Comparison of ENCODE assay signal across 7 cellular contexts in the genomic region with DNA sequence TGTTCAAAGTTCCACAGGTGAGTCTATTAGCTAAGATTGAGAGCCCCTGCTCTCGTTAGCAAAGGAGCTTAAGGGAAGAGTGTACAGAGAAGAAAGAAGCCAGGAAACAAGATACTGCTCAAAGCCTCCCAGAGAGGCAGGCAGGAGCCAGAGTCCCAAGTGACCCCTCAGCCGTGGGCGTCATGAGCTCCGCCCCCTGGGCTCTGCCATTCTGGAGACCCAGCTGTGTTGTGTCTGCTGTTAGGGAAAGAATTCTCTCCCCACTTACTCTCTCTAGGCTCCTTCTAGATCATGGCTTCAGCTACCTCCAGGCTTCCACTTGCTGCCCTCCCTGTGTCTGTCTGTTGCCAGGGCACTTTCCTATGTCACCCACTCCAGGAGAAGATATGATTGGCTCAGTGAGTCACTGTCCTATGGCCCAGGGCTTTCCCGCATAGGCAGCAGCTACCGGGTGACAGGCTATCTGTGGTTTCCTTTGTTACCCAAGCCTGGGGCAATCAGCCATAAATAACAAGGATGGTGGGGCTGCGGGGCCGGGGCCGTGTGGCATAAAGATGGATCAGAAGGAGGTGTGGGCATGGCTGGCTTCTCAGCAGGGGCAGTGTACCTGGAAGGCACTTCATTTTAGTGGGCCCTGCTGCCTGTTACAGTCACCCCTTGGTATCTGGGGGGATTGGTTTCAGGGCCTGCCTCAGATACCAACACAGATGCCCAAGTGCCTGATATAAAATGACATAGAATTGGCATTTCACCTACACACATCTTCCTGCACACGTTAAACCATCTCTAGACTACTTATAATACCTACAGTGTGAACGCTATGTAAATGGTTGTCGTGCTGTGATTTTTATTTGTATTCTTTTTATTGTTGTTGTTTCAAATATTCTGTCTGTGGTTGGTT.
DNase-seq lines count a peak whose midpoint lies in the region; ATAC-seq lines count a peak whose summit lies in the region.

No MANE protein-coding gene starts in this region.

- no peak overlapping the region for H3K23ac ChIP-seq in trophoblast cell (ENCODE audit: low read length)

- no peaks in the 10 kb centered on the region for H3K79me2 ChIP-seq in trophoblast cell (ENCODE audit: control insufficient read depth, insufficient read depth, low read length, poor library complexity)

- no peak overlapping the region for H3K4me3 ChIP-seq in trophoblast cell (ENCODE audit: low read depth, low read length)

- peaks cover 2% of the 10 kb centered on the region for H3K79me1 ChIP-seq in trophoblast cell (ENCODE audit: low read length)

- no peaks in the 10 kb centered on the region for H3K27me3 ChIP-seq in trophoblast cell (ENCODE audit: insufficient read depth, low read length)

- H3K4me2 ChIP-seq in trophoblast cell (ENCODE audit: low read length), result no peak overlapping the region

- H3K4me1 ChIP-seq in trophoblast cell (ENCODE audit: control insufficient read depth in 1 of 2, insufficient read depth in 2 of 2, low read length in 2 of 2), result peaks cover 5 to 11% of the 10 kb centered on the region in 2 experiments

- ATAC-seq in HG02981 (IDR thresholded peaks at IDR 0.05; ENCODE audit: unreplicated experiment) (no peak), HG02763 (IDR thresholded peaks at IDR 0.05; ENCODE audit: unreplicated experiment) (no peak)

- no peaks in the 10 kb centered on the region for H3K9me3 ChIP-seq in trophoblast cell (ENCODE audit: insufficient read depth, low read depth, low read length)

- no peak overlapping the region for H2BK120ac ChIP-seq in trophoblast cell (ENCODE audit: insufficient read depth, low read length, poor library complexity)

- no peak overlapping the region for H2AFZ ChIP-seq in trophoblast cell (ENCODE audit: insufficient read depth, low read length, poor library complexity)

- no peak overlapping the region for H3K4ac ChIP-seq in trophoblast cell (ENCODE audit: low read depth, low read length)

- no peak overlapping the region for H2AK5ac ChIP-seq in trophoblast cell (ENCODE audit: low read length)

- H3K9ac ChIP-seq in trophoblast cell (ENCODE audit: low read length), result no peak overlapping the region

- H2BK12ac ChIP-seq in trophoblast cell (ENCODE audit: low read length), result no peak overlapping the region

- no peak overlapping the region for H3K27ac ChIP-seq in trophoblast cell (ENCODE audit: low read depth, low read length)

- no peak overlapping the region for H3K14ac ChIP-seq in trophoblast cell (ENCODE audit: low read length)

- no peaks in the 10 kb centered on the region for H3K36me3 ChIP-seq in trophoblast cell (ENCODE audit: control insufficient read depth in 1 of 2, insufficient read depth in 2 of 2, low read length in 2 of 2)

- no peak overlapping the region for H4K8ac ChIP-seq in trophoblast cell (ENCODE audit: low read depth, low read length)

- WGBS in trophoblast cell (ENCODE audit: extremely low coverage, insufficient coverage, insufficient read length), result no CpG with 5 or more reads among the region's 12 CpGs

- H3K18ac ChIP-seq in trophoblast cell (ENCODE audit: low read length), result no peak overlapping the region

- in situ Hi-C loops in SK-MEL-5 (cut with HindIII; ENCODE audit: low pct_unique_long_range_greater_than_20kb, low sequenced_read_pairs), result no loop called here

- no peak overlapping the region for H2BK5ac ChIP-seq in trophoblast cell (ENCODE audit: low read depth, low read length, poor library complexity)

- H4K12ac ChIP-seq in trophoblast cell (ENCODE audit: low read depth, low read length), result no peak overlapping the region

- H4K91ac ChIP-seq in trophoblast cell (ENCODE audit: low read depth, low read length), result no peak overlapping the region

- DNase-seq in KG1 (lab: John Stamatoyannopoulos, UW), result peak; percentile 55
- peak; percentile 46 for DNase-seq in SK-MEL-5 (ENCODE audit: low read depth, low spot score)
- DNase-seq in fibroblast of gingiva (ENCODE audit: low read depth), result peak; percentile 51
- peak; percentile 97 to 98 for DNase-seq in trophoblast cell
- DNase-seq in SW 1271 (lab: John Stamatoyannopoulos, UW), result no peak

Comparison
In these comparisons a context has a peak if more than half of its experiments do, and no peak if none do; other contexts are left out.
1. DNase-seq: peak in KG1 (single experiment), SK-MEL-5 (single experiment), fibroblast of gingiva (single experiment) and trophoblast cell (2 of 2); none in SW 1271 (0 of 2).